Comparison of ENCODE assay signal across 24 cellular contexts in genomic region chr11:114618139-114618538, GRCh38.
"Had no signal": no experiment of that assay in that cellular context is flagged by ENCODE, and none has a peak within 500 bp of the region (broad histone marks: within the 10 kb centered on the region; RNA-seq: fewer than 3 reads in every experiment).

No MANE protein-coding gene starts in this region.

- H3K4me3 ChIP-seq: coronary artery, dorsolateral prefrontal cortex, esophagus muscularis mucosa, gastroesophageal sphincter, heart left ventricle, hepatocyte, left lung, lower lobe of right lung, mucosa of descending colon had no signal

- DNase-seq: dermis blood vessel endothelial cell; dorsolateral prefrontal cortex; effector CD4-positive, alpha-beta T cell; effector memory CD4-positive, alpha-beta T cell; foreskin keratinocyte; heart left ventricle; hypothalamus; immature natural killer cell; islet precursor cell; kidney; left cardiac atrium; left lung; left ventricle myocardium superior; lower lobe of right lung; mesenchymal stem cell; naive B cell; naive thymus-derived CD8-positive, alpha-beta T cell had no signal

- FAIRE-seq: endothelial cell of umbilical vein, frontal cortex, kidney had no signal
